3 cellular contexts compared by ENCODE assay signal in the genomic region with DNA sequence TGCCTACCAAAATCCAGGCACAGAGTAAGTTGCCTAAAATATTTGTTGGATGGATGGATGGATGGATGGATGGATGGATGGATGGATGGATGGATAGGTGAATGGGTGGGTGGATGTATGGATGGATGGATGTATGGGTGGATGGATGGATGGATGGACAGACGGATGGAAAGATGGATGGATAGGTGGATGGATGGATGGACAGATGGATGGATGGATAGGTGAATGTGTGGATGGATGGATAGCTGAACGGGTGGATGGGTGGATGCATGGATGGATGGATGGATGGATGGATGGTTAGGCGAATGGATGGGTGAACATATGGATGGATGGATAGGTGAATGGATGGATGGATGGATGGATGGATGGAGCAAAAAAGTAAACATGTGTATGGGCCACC.
TF ChIP-seq lines count a peak whose summit lies in the region.

No MANE protein-coding gene starts in this region.

TF ChIP-seq in GM12891, 5 proteins besides CTCF, POLR2A, EP300 and RAD21:
- TF ChIP-seq POLR2AphosphoS5 (IDR thresholded peaks at IDR 0.05; ENCODE audit: low read depth, low read length) (no peak), PAX5 (IDR thresholded peaks at IDR 0.05; ENCODE audit: insufficient read depth, low read length, severe bottlenecking) (no peak), TAF1 (IDR thresholded peaks at IDR 0.05; ENCODE audit: low read depth, low read length) (no peak), POU2F2 (IDR thresholded peaks at IDR 0.05; ENCODE audit: low read depth, low read length) (no peak), SPI1 (IDR thresholded peaks at IDR 0.05; ENCODE audit: low read depth, low read length) (no peak)

TF ChIP-seq in IMR-90, 13 proteins besides CTCF, POLR2A, EP300 and RAD21:
- TF ChIP-seq CHD1 (IDR thresholded peaks at IDR 0.05; ENCODE audit: low read depth, low read length) (no peak), MXI1 (IDR thresholded peaks at IDR 0.05; ENCODE audit: borderline replicate concordance, low read depth, low read length) (no peak)

TF ChIP-seq in H1, 55 proteins besides CTCF, POLR2A, EP300 and RAD21:
- TF ChIP-seq KDM1A (IDR thresholded peaks at IDR 0.05; ENCODE audit: borderline replicate concordance, low read length): no peak
- no peak for TF ChIP-seq CBX5 (IDR thresholded peaks at IDR 0.05; ENCODE audit: low read depth, low read length)
- no peak for TF ChIP-seq EZH2 (IDR thresholded peaks at IDR 0.05; ENCODE audit: low read depth, low read length, severe bottlenecking)
- TF ChIP-seq MAFK (IDR thresholded peaks at IDR 0.05; ENCODE audit: low read depth, low read length): no peak
- TF ChIP-seq TAF1 (IDR thresholded peaks at IDR 0.05; ENCODE audit: low read depth, low read length): no peak
- TF ChIP-seq CHD2 (IDR thresholded peaks at IDR 0.05; ENCODE audit: low read length): no peak
- TF ChIP-seq CHD1 (IDR thresholded peaks at IDR 0.05; ENCODE audit: low read depth, low read length): no peak
- TF ChIP-seq, protein P1, sequence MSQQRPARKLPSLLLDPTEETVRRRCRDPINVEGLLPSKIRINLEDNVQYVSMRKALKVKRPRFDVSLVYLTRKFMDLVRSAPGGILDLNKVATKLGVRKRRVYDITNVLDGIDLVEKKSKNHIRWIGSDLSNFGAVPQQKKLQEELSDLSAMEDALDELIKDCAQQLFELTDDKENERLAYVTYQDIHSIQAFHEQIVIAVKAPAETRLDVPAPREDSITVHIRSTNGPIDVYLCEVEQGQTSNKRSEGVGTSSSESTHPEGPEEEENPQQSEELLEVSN (IDR thresholded peaks at IDR 0.05): no peak
- TF ChIP-seq RNF2 (IDR thresholded peaks at IDR 0.05; ENCODE audit: borderline replicate concordance, low read depth, low read length, missing control alignments, poor library complexity, severe bottlenecking): no peak
- TF ChIP-seq POLR2AphosphoS5 (IDR thresholded peaks at IDR 0.05; ENCODE audit: low read depth, low read length): no peak
- TF ChIP-seq SUZ12 (IDR thresholded peaks at IDR 0.05; ENCODE audit: low read length): no peak
- TF ChIP-seq RBBP5 (IDR thresholded peaks at IDR 0.05; ENCODE audit: borderline replicate concordance, low read depth, low read length): no peak
- no peak for TF ChIP-seq SAP30 (IDR thresholded peaks at IDR 0.05; ENCODE audit: insufficient read depth, insufficient replicate concordance, low read length)
- TF ChIP-seq SP4 (IDR thresholded peaks at IDR 0.05; ENCODE audit: low read length): no peak
- no peak for TF ChIP-seq SP1 (IDR thresholded peaks at IDR 0.05; ENCODE audit: low read depth, low read length)
- TF ChIP-seq RFX5 (IDR thresholded peaks at IDR 0.05; ENCODE audit: borderline replicate concordance, low read depth, low read length): no peak
- no peak for TF ChIP-seq BCL11A (IDR thresholded peaks at IDR 0.05; ENCODE audit: low read depth in 2 of 2, low read length in 2 of 2)
- TF ChIP-seq TCF12 (IDR thresholded peaks at IDR 0.05; ENCODE audit: low read depth, low read length): no peak
- TF ChIP-seq SP2 (IDR thresholded peaks at IDR 0.05; ENCODE audit: low read length): no peak
- TF ChIP-seq, protein P2, sequence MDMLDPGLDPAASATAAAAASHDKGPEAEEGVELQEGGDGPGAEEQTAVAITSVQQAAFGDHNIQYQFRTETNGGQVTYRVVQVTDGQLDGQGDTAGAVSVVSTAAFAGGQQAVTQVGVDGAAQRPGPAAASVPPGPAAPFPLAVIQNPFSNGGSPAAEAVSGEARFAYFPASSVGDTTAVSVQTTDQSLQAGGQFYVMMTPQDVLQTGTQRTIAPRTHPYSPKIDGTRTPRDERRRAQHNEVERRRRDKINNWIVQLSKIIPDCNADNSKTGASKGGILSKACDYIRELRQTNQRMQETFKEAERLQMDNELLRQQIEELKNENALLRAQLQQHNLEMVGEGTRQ (IDR thresholded peaks at IDR 0.05; ENCODE audit: low read length): no peak
